ENCODE assay signal across 8 cellular contexts in genomic region chr19:14570864-14571527, GRCh38. TPM values are rescaled to one million over a fixed set of nuclear protein-coding genes. Genes with fewer than 3 reads are reported as not detected.
DNase-seq lines count a peak whose midpoint lies in the region; FAIRE-seq and TF ChIP-seq lines count a peak whose summit lies in the region.

No MANE protein-coding gene starts in this region.

- H2BK120ac ChIP-seq in neuronal stem cell (ENCODE audit: low read depth, low read length) = no peak overlapping the region

- no peaks in the 10 kb centered on the region for H3K9me3 ChIP-seq in OCI-LY1 (ENCODE audit: low read length)
- peaks cover 0 to 2% of the 10 kb centered on the region in 2 donors for H3K9me3 ChIP-seq in neuronal stem cell (replicated peaks in 1 of 2; ENCODE audit: control insufficient read depth in 2 of 2, insufficient read depth in 1 of 2, low read depth in 1 of 2, low read length in 2 of 2)

- H3K79me1 ChIP-seq in neuronal stem cell (ENCODE audit: low read depth, low read length) = peaks cover 15% of the 10 kb centered on the region

- no peak overlapping the region for H4K8ac ChIP-seq in neuronal stem cell (ENCODE audit: low read depth, low read length)

- peak overlapping the region; percentile 99 for H3K23ac ChIP-seq in neuronal stem cell (ENCODE audit: low read depth, low read length, poor library complexity)

- H2AFZ ChIP-seq in OCI-LY1 (ENCODE audit: low read length) = no peak overlapping the region
- H2AFZ ChIP-seq in neuronal stem cell (ENCODE audit: low read length) = peak overlapping the region; percentile 98

- H3K36me3 Mint-ChIP-seq in endothelial cell (ENCODE audit: low read depth, unreplicated experiment) = peaks cover 12% of the 10 kb centered on the region

- no peak overlapping the region for H3K14ac ChIP-seq in neuronal stem cell (ENCODE audit: low read length)

- H3K4me2 ChIP-seq in OCI-LY1 (ENCODE audit: low read length) (peak overlapping the region; percentile 88), neuronal stem cell (ENCODE audit: insufficient read depth, low read length, poor library complexity, severe bottlenecking) (peak overlapping the region; percentile 94)

- DNase-seq in endothelial cell (ENCODE audit: low spot score) = no peak
- no peak for DNase-seq in neuronal stem cell (ENCODE audit: low spot score)
- no peak for DNase-seq in CD1c-positive myeloid dendritic cell (ENCODE audit: extremely low spot score)
- no peak for DNase-seq in HEK293T (ENCODE audit: extremely low spot score)
- no peak for DNase-seq in NCI-H1694 (lab: John Stamatoyannopoulos, UW)
- DNase-seq in frontal cortex (ENCODE audit: low spot score in 2 of 2) = no peak

- H3K4me3 ChIP-seq in OCI-LY1 (ENCODE audit: low read depth, low read length, poor library complexity, severe bottlenecking) (peak overlapping the region; percentile 78), neuronal stem cell (ENCODE audit: low read length in 2 of 2) (peak overlapping the region; percentile 97 to 100)

- H3K4ac ChIP-seq in neuronal stem cell (ENCODE audit: low read length) = no peak overlapping the region

- H3F3A ChIP-seq in OCI-LY1 (ENCODE audit: insufficient read depth, low read length) = no peaks in the 10 kb centered on the region

- H3K4me1 ChIP-seq in OCI-LY1 (ENCODE audit: insufficient read depth, low read length, severe bottlenecking) (peaks cover 27% of the 10 kb centered on the region), neuronal stem cell (ENCODE audit: control insufficient read depth in 2 of 2, insufficient read depth in 1 of 2, low read depth in 1 of 2, low read length in 2 of 2) (peaks cover 5 to 7% of the 10 kb centered on the region in 2 donors)

- no peak overlapping the region for H2AK5ac ChIP-seq in neuronal stem cell (ENCODE audit: low read depth, low read length)

- no peak for TF ChIP-seq CTCF in C4-2B (conservative IDR thresholded peaks at IDR 0.05)
- TF ChIP-seq CTCF in OCI-LY1 (IDR thresholded peaks at IDR 0.05; ENCODE audit: low read length) = no peak
- no peak for TF ChIP-seq CTCF in endothelial cell (IDR thresholded peaks at IDR 0.05; ENCODE audit: unreplicated experiment)

- no peak overlapping the region for H2BK5ac ChIP-seq in neuronal stem cell (ENCODE audit: low read length)

- no peak overlapping the region for H3K27ac Mint-ChIP-seq in endothelial cell (ENCODE audit: unreplicated experiment)

- no peaks in the 10 kb centered on the region for H4K20me1 ChIP-seq in OCI-LY1 (ENCODE audit: insufficient read depth, low read length)

- H3K27me3 ChIP-seq in OCI-LY1 (ENCODE audit: insufficient read depth, low read length) (no peaks in the 10 kb centered on the region), neuronal stem cell (ENCODE audit: control insufficient read depth in 3 of 3, insufficient read depth in 3 of 3, low read depth in 1 of 3, low read length in 3 of 3) (peaks cover 0 to 1% (median 0%) of the 10 kb centered on the region in 3 experiments)

- H3K27ac ChIP-seq in C4-2B (peak overlapping the region; percentile 95), OCI-LY1 (ENCODE audit: low read depth, low read length, poor library complexity, severe bottlenecking) (no peak overlapping the region), neuronal stem cell (replicated peaks; ENCODE audit: low read length) (no peak overlapping the region)

- CTCF ChIA-PET in HEK293T (lab: Yijun Ruan, JAX) = interaction anchor here (1.0 to 1.6 kb wide), 2 partner anchors 8 to 14 kb away, joined by 3 to 4 read pairs; no protein-coding TSS in a partner anchor

- peaks cover 2% of the 10 kb centered on the region for H3K4me1 Mint-ChIP-seq in endothelial cell (ENCODE audit: unreplicated experiment)

- no CpG with 5 or more reads among the region's 22 CpGs for WGBS in neuronal stem cell (ENCODE audit: extremely low coverage in 2 of 2, insufficient read length in 2 of 2, insufficient replicate concordance in 1 of 2), 2 donors

- H3K79me2 ChIP-seq in OCI-LY1 (ENCODE audit: insufficient read depth, low read length) = peaks cover 9% of the 10 kb centered on the region

- no peak overlapping the region for H2BK12ac ChIP-seq in neuronal stem cell (ENCODE audit: low read length)

- peak overlapping the region; percentile 96 for H3K4me3 Mint-ChIP-seq in endothelial cell (ENCODE audit: unreplicated experiment)

- peaks cover 14% of the 10 kb centered on the region for H3K27me3 Mint-ChIP-seq in endothelial cell (ENCODE audit: unreplicated experiment)

- no peak for FAIRE-seq in frontal cortex (lab: Jason Lieb, UNC)

- H3K9me3 Mint-ChIP-seq in endothelial cell (ENCODE audit: unreplicated experiment) = no peaks in the 10 kb centered on the region

- H3K9me2 ChIP-seq in OCI-LY1 (ENCODE audit: low read depth, low read length) = no peaks in the 10 kb centered on the region

- H4K91ac ChIP-seq in neuronal stem cell (ENCODE audit: low read depth, low read length, poor library complexity) = no peak overlapping the region

- H2BK15ac ChIP-seq in neuronal stem cell (ENCODE audit: low read length) = no peak overlapping the region

- POLR2A ChIA-PET in HEK293T (lab: Yijun Ruan, JAX) = interaction anchor here (1.6 to 2.4 kb wide), 2 partner anchors 53 to 119 kb away, joined by 3 to 10 read pairs; partner anchors contain the start of gene ZNF333

- H3K9ac ChIP-seq in OCI-LY1 (ENCODE audit: low read length) (peak overlapping the region; percentile 79), neuronal stem cell (ENCODE audit: low read depth, low read length, poor library complexity) (peak overlapping the region; percentile 100)

- H3K36me3 ChIP-seq in OCI-LY1 (ENCODE audit: insufficient read depth, low read length) = peaks cover 14% of the 10 kb centered on the region; the same call in 1 of the 2 replicates
- H3K36me3 ChIP-seq in neuronal stem cell (replicated peaks in 1 of 2; ENCODE audit: control insufficient read depth in 2 of 2, insufficient read depth in 2 of 2, low read length in 2 of 2) = peaks cover 7 to 31% of the 10 kb centered on the region in 2 donors

- no peak overlapping the region for H3K18ac ChIP-seq in neuronal stem cell (ENCODE audit: low read length)

TF ChIP-seq in HEK293T, 16 proteins besides CTCF, POLR2A, EP300 and RAD21:
- TF ChIP-seq SP1 (IDR thresholded peaks at IDR 0.05) (no peak), FOXA1 (IDR thresholded peaks at IDR 0.05) (no peak), NFRKB (IDR thresholded peaks at IDR 0.05) (no peak), PKNOX1 (IDR thresholded peaks at IDR 0.05) (no peak), CTBP1 (IDR thresholded peaks at IDR 0.05; ENCODE audit: borderline replicate concordance) (no peak), L3MBTL2 (conservative IDR thresholded peaks at IDR 0.05) (no peak), ZNF384 (IDR thresholded peaks at IDR 0.05) (no peak), LEF1 (IDR thresholded peaks at IDR 0.05; ENCODE audit: borderline replicate concordance) (no peak), ELF4 (IDR thresholded peaks at IDR 0.05) (no peak), BHLHE40 (IDR thresholded peaks at IDR 0.05; ENCODE audit: borderline replicate concordance) (no peak), ARNT (IDR thresholded peaks at IDR 0.05) (no peak), FOXM1 (IDR thresholded peaks at IDR 0.05; ENCODE audit: borderline replicate concordance) (no peak), SUZ12 (IDR thresholded peaks at IDR 0.05) (no peak), FOXK2 (IDR thresholded peaks at IDR 0.05) (no peak), HDGF (IDR thresholded peaks at IDR 0.05; ENCODE audit: borderline replicate concordance) (no peak), TARDBP (IDR thresholded peaks at IDR 0.05) (no peak)

RNA-seq across cellular contexts. Expression of gene NDUFB7, which starts 0.9 kb away (rescaled TPM):
- 122 TPM for total RNA-seq in endothelial cell (ENCODE audit: unreplicated experiment)
- 181 TPM for polyA plus RNA-seq in neuronal stem cell (2013, experiment 1 of 2)
- 175 TPM for polyA plus RNA-seq in neuronal stem cell (2013, experiment 2 of 2)
- total RNA-seq in frontal cortex = 151 TPM

RNA-seq across cellular contexts. Expression of gene CLEC17A, which starts 11.9 kb away (rescaled TPM):
- total RNA-seq in endothelial cell (ENCODE audit: unreplicated experiment) (not detected), frontal cortex (not detected)
- not detected for polyA plus RNA-seq in neuronal stem cell (2013, experiment 1 of 2)
- not detected for polyA plus RNA-seq in neuronal stem cell (2013, experiment 2 of 2)

RNA-seq across cellular contexts. Expression of gene TECR, which starts 41.6 kb away (rescaled TPM):
- 116 TPM for total RNA-seq in endothelial cell (ENCODE audit: unreplicated experiment)
- 225 TPM for polyA plus RNA-seq in neuronal stem cell (2013, experiment 1 of 2)
- polyA plus RNA-seq in neuronal stem cell (2013, experiment 2 of 2) = 213 TPM
- 13.9 TPM for total RNA-seq in frontal cortex

RNA-seq across cellular contexts. Expression of gene DNAJB1, which starts 52.8 kb away (rescaled TPM):
- total RNA-seq in endothelial cell (ENCODE audit: unreplicated experiment) (45.7 TPM), frontal cortex (32.6 TPM)
- polyA plus RNA-seq in neuronal stem cell (2013, experiment 1 of 2) = 49.6 TPM
- polyA plus RNA-seq in neuronal stem cell (2013, experiment 2 of 2) = 49.2 TPM
